15 cellular contexts compared by ENCODE assay signal in the genomic region with DNA sequence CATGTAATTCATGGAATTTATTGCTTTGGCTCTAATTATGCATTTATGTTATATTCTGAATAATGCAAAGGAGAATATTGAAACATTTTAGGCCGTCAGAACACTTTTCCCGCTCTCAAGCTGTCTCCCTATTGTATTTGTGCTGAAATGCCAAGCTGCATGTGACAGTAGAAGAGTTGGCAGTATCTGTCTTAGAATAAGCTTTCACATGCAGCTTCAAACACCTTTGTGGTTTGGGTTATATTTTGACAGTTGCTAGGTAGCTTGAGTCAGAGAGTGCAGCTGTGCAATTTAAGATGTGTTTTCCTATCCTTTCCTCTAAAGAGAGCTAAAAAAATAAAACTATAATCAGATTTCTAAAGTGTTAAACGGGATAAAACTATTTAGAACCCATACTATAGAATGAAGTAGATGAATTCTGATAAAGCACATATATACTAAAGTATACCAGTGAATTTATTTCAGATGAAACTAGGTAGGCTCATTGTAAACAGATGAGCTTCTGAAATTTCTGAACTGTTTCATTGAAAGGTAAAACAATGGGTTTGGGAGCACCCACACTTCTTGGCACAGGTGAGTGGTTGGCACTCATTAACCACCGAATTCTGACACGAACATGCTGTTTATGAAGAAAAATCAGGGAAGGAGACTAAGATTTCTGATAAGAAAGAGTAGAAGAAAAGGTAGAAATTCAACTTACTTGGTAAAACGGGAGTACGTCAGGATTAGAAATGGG. TPM values are rescaled to one million over a fixed set of nuclear protein-coding genes. Genes with fewer than 3 reads are reported as not detected.
DNase-seq lines count a peak whose midpoint lies in the region; TF ChIP-seq lines count a peak whose summit lies in the region.
"Had no signal": no experiment of that assay in that cellular context is flagged by ENCODE, and none has a peak within 500 bp of the region (broad histone marks: within the 10 kb centered on the region; RNA-seq: fewer than 3 reads in every experiment).

No MANE protein-coding gene starts in this region.

- H3K4me1 ChIP-seq in parathyroid adenoma (peaks cover 34% of the 10 kb centered on the region), H9 (ENCODE audit: insufficient read depth, low read length) (no peaks in the 10 kb centered on the region)

- H3K36me3 Mint-ChIP-seq in activated T-cell treated with anti-CD3 and anti-CD28 coated beads, Interleukin-2, amount 50 U/mL, for 24 hours (ENCODE audit: low read depth), result no peaks in the 10 kb centered on the region
- H3K36me3 Mint-ChIP-seq in H9 (ENCODE audit: insufficient read depth in 1 of 3, low read depth in 3 of 3), result no peaks in the 10 kb centered on the region

- H2BK5ac ChIP-seq in H9 (ENCODE audit: insufficient read length, low read length), result no peak overlapping the region

- H2AK5ac ChIP-seq in H9 (ENCODE audit: insufficient read length, low read length), result no peak overlapping the region

- H4K8ac ChIP-seq in H9 (replicated peaks; ENCODE audit: insufficient read length, low read depth, low read length), result no peak overlapping the region

- no peaks in the 10 kb centered on the region for H4K20me1 ChIP-seq in H9 (ENCODE audit: control insufficient read depth, insufficient read depth, insufficient read length)

- H3K4me3 Mint-ChIP-seq in activated T-cell treated with anti-CD3 and anti-CD28 coated beads, Interleukin-2, amount 50 U/mL, for 24 hours, result peak overlapping the region; percentile 7
- no peak overlapping the region for H3K4me3 Mint-ChIP-seq in H9

- no peaks in the 10 kb centered on the region for H3K27me3 Mint-ChIP-seq in activated T-cell treated with anti-CD3 and anti-CD28 coated beads, Interleukin-2, amount 50 U/mL, for 24 hours
- no peaks in the 10 kb centered on the region; the same call in 1 of the 2 replicates for H3K27me3 Mint-ChIP-seq in H9 (ENCODE audit: low read depth)

- peak overlapping the region; percentile 91 for H3K27ac ChIP-seq in KOPT-K1 (ENCODE audit: low read depth, low read length, poor library complexity, severe bottlenecking)
- peak overlapping the region; percentile 28 for H3K27ac ChIP-seq in caudate nucleus (ENCODE audit: low read depth, low read length)
- H3K27ac ChIP-seq in parathyroid adenoma, result peak overlapping the region; percentile 4
- no peak overlapping the region for H3K27ac ChIP-seq in H9 (ENCODE audit: insufficient read length, low read depth, low read length)
- H3K27ac ChIP-seq: ovary, WERI-Rb-1 had no signal

- H3K4me1 Mint-ChIP-seq in activated T-cell treated with anti-CD3 and anti-CD28 coated beads, Interleukin-2, amount 50 U/mL, for 24 hours (ENCODE audit: low read depth), result peaks cover 77% of the 10 kb centered on the region
- H3K4me1 Mint-ChIP-seq in H9, result peaks cover 5 to 7% of the 10 kb centered on the region in 2 experiments

- no peak overlapping the region for H2BK15ac ChIP-seq in H9 (ENCODE audit: low read depth, low read length)

- H3K79me1 ChIP-seq in H9 (ENCODE audit: insufficient read depth, low read depth, low read length, poor library complexity, severe bottlenecking), result no peaks in the 10 kb centered on the region

- H4K91ac ChIP-seq in H9 (ENCODE audit: insufficient read length, low read depth, low read length), result no peak overlapping the region

- H3K36me3 ChIP-seq in KOPT-K1 (ENCODE audit: insufficient read depth, low read length) (no peaks in the 10 kb centered on the region), parathyroid adenoma (ENCODE audit: control insufficient read depth, insufficient read depth, low read length) (no peaks in the 10 kb centered on the region)
- H3K36me3 ChIP-seq: ovary, tibial nerve, WERI-Rb-1 had no signal

- H3K27ac Mint-ChIP-seq in activated T-cell treated with anti-CD3 and anti-CD28 coated beads, Interleukin-2, amount 50 U/mL, for 24 hours, result peak overlapping the region; percentile 62
- H3K27ac Mint-ChIP-seq in H9, result no peak overlapping the region

- no peak for TF ChIP-seq CTCF in parathyroid adenoma (IDR thresholded peaks at IDR 0.05)
- no peak for TF ChIP-seq CTCF in H9 (conservative IDR thresholded peaks at IDR 0.05)

- H3K56ac ChIP-seq in H9 (ENCODE audit: insufficient read length, low read depth, low read length), result no peak overlapping the region

- no peak overlapping the region for H3T11ph ChIP-seq in H9 (ENCODE audit: low read length)

- no peak overlapping the region for H2BK20ac ChIP-seq in H9 (ENCODE audit: low read depth, low read length, poor library complexity, severe bottlenecking)

- H3K9me3 Mint-ChIP-seq in activated T-cell treated with anti-CD3 and anti-CD28 coated beads, Interleukin-2, amount 50 U/mL, for 24 hours, result no peaks in the 10 kb centered on the region
- H3K9me3 Mint-ChIP-seq in H9, result no peaks in the 10 kb centered on the region

- no peak overlapping the region for H2BK120ac ChIP-seq in H9 (ENCODE audit: low read depth, low read length, poor library complexity, severe bottlenecking)

- H3K79me2 ChIP-seq in parathyroid adenoma (peaks cover 19% of the 10 kb centered on the region), H9 (ENCODE audit: insufficient read depth, low read length) (no peaks in the 10 kb centered on the region)

- no peak overlapping the region for H2BK12ac ChIP-seq in H9 (ENCODE audit: insufficient read length, low read depth, low read length)

- H3K27me3 ChIP-seq in parathyroid adenoma (ENCODE audit: control insufficient read depth, insufficient read depth, low read length) (no peaks in the 10 kb centered on the region), H9 (ENCODE audit: insufficient read depth, low read length) (no peaks in the 10 kb centered on the region)
- H3K27me3 ChIP-seq: ovary, tibial nerve had no signal

- H3K4ac ChIP-seq in H9 (ENCODE audit: low read depth, low read length), result no peak overlapping the region

- H3K4me2 ChIP-seq in parathyroid adenoma (ENCODE audit: low read length) (no peak overlapping the region), H9 (ENCODE audit: insufficient read depth, insufficient read length, low read length) (no peak overlapping the region)

- no peaks in the 10 kb centered on the region for H3K23me2 ChIP-seq in H9 (ENCODE audit: insufficient read length, low read depth, low read length, poor library complexity, severe bottlenecking)

- no CpG with 5 or more reads among the region's 7 CpGs for WGBS in H9 (ENCODE audit: extremely low coverage, insufficient read length, low lambda C conversion rate)

- H3K18ac ChIP-seq in H9 (ENCODE audit: insufficient read length, low read depth, low read length), result no peak overlapping the region

- DNase-seq in activated T-cell treated with anti-CD3 and anti-CD28 coated beads, Interleukin-2, amount 50 U/mL, for 24 hours, result no peak
- DNase-seq in activated T-cell treated with anti-CD3 and anti-CD28 coated beads, Interleukin-2, amount 50 U/mL, for 1 hour, result no peak
- DNase-seq in caudate nucleus (lab: John Stamatoyannopoulos, UW), result peak in 4 of 61 donors; percentile 4 to 64 (median 30)
- no peak for DNase-seq in germinal center (ENCODE audit: low spot score)
- DNase-seq in H9, result no peak
- DNase-seq in C1 segment of cervical spinal cord (lab: John Stamatoyannopoulos, UW), result no peak
- DNase-seq: midbrain; NCI-H1092; NCI-H345; ovary; stimulated activated CD4-positive, alpha-beta T cell treated with anti-CD3 and anti-CD28 coated beads, Interleukin-12 subunit alpha, Interleukin-12 subunit beta, amount 100 ng/mL, for 4 hours; WERI-Rb-1 had no signal

- H3K9me3 ChIP-seq in KOPT-K1 (ENCODE audit: insufficient read depth, low read length, poor library complexity, severe bottlenecking), result no peaks in the 10 kb centered on the region
- no peaks in the 10 kb centered on the region for H3K9me3 ChIP-seq in parathyroid adenoma (ENCODE audit: control insufficient read depth, low read length)
- no peaks in the 10 kb centered on the region for H3K9me3 ChIP-seq in H9 (ENCODE audit: control insufficient read depth, low read depth, low read length)
- H3K9me3 ChIP-seq: ovary, tibial nerve had no signal

- H3K4me3 ChIP-seq in parathyroid adenoma (ENCODE audit: low read depth, low read length), result no peak overlapping the region
- H3K4me3 ChIP-seq: ovary, tibial nerve had no signal

- H2AFZ ChIP-seq in parathyroid adenoma (no peak overlapping the region), H9 (ENCODE audit: low read length) (no peak overlapping the region)

- H3K23ac ChIP-seq in H9 (ENCODE audit: insufficient read length, low read depth, low read length), result no peak overlapping the region

- H4K5ac ChIP-seq in H9 (ENCODE audit: insufficient read length, low read depth, low read length), result no peak overlapping the region

- H3K9ac ChIP-seq in parathyroid adenoma (no peak overlapping the region), H9 (ENCODE audit: extremely low read depth, insufficient read length, low read length) (no peak overlapping the region)

- no peak overlapping the region for H3K14ac ChIP-seq in H9 (ENCODE audit: insufficient read depth, low read length)

RNA-seq across cellular contexts. Expression of a gene that starts 43.4 kb away (rescaled TPM):
- total RNA-seq in H9 (2021), result 0.04 TPM in 1 of 2 replicates, not detected in the other
